Comparison of ENCODE assay signal across 11 cellular contexts in the genomic region with DNA sequence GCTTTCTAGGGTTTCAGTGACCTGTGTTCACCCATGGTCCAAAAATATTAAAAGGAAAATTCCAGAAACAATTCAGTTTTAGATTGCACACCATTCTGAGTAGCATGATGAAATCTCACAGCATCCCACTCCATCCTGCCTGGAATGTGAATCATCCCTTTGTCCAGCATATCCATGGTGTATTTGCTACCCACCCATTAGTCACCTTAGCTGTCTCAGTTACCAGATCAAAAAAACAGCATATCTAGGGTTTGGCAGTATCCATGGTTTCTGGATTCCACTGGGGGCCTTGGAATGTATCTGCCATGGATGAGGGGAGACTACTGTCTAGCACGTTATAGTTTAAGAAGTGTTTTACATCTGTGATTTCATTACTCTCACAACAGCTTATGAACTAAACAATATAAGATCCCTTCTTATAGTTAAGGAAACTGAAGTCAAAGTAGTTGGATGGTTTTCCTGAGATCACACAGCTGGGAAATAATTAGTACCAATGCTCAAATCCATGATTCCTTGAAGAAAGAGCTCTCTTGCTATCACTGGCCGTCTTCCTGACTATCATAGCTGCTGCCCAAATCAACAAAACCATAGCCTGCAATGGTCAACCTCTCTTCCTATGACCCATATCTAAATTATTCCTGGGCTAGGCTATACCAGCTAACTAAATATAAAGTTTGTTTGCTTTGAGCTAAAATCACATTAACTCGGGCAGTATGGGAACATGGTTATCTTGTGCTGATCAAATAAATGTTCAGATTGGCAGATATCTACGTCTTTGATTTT.
A peak's percentile ranks its signal among the peaks of the same experiment; 100 is the strongest.
DNase-seq lines count a peak whose midpoint lies in the region; ATAC-seq and TF ChIP-seq lines count a peak whose summit lies in the region.
"Had no signal": no experiment of that assay in that cellular context is flagged by ENCODE, and none has a peak within 500 bp of the region (broad histone marks: within the 10 kb centered on the region; RNA-seq: fewer than 3 reads in every experiment).

No MANE protein-coding gene starts in this region.

- 0 out of 2 replicates have a peak, but pooled peaks cover 13% of the 10 kb centered on the region for H3K36me3 ChIP-seq in PC-9 (ENCODE audit: low read depth)

- POLR2A ChIA-PET in PC-9 (lab: Charles Lee; ENCODE audit: unreplicated experiment): no interaction called here

- TF ChIP-seq CTCF in AG09319 (IDR thresholded peaks at IDR 0.05; ENCODE audit: low read depth, low read length) (no peak), PC-9 (conservative IDR thresholded peaks at IDR 0.05) (no peak), dorsolateral prefrontal cortex (IDR thresholded peaks at IDR 0.05 in 54 of 56, conservative IDR thresholded peaks at IDR 0.05 in 2 of 56; ENCODE audit: low read depth in 1 of 56, partially characterized antibody in 56 of 56) (no peak), omental fat pad (IDR thresholded peaks at IDR 0.05) (no peak), mesothelial cell of epicardium (IDR thresholded peaks at IDR 0.05; ENCODE audit: unreplicated experiment) (no peak)

- ATAC-seq in omental fat pad (ENCODE audit: low FRiP score) (peak; percentile 60), GM21737 (IDR thresholded peaks at IDR 0.05; ENCODE audit: unreplicated experiment) (no peak)

- no peaks in the 10 kb centered on the region for H3K9me3 Mint-ChIP-seq in mesothelial cell of epicardium

- H2AFZ ChIP-seq in PC-9: no peak overlapping the region

- no peaks in the 10 kb centered on the region for H3F3A ChIP-seq in PC-9 (ENCODE audit: insufficient read depth, low read depth)

- H3K9me3 ChIP-seq in PC-9 (ENCODE audit: insufficient read depth, low read depth): no peaks in the 10 kb centered on the region

- H3K9me2 ChIP-seq in PC-9 (ENCODE audit: insufficient read depth): no peaks in the 10 kb centered on the region

- no peak overlapping the region for H3K4me3 Mint-ChIP-seq in mesothelial cell of epicardium

- intact Hi-C loops in PC-9 (cut with micrococcal nuclease; ENCODE audit: unreplicated experiment) (no loop called here), dorsolateral prefrontal cortex (cut with DNase I) (loop anchor here in 1 of 2 donors (10.0 kb wide), 1 partner anchor 118 kb away; the partner anchor contains the start of gene MICAL2)

- no peak overlapping the region for H3K27ac Mint-ChIP-seq in mesothelial cell of epicardium

- CTCF ChIA-PET in PC-9 (lab: Charles Lee): interaction anchor here (0.7 kb wide), 1 partner anchor 45 kb away, joined by 4 read pairs; no protein-coding TSS in a partner anchor

- H3K36me3 Mint-ChIP-seq in mesothelial cell of epicardium: no peaks in the 10 kb centered on the region

- H3K27me3 ChIP-seq in PC-9 (ENCODE audit: insufficient read depth, low read depth): no peaks in the 10 kb centered on the region
- H3K27me3 ChIP-seq in dorsolateral prefrontal cortex: no peaks in the 10 kb centered on the region

- peak overlapping the region; percentile 41; the same call in 1 of the 2 replicates for H3K27ac ChIP-seq in PC-9
- peak overlapping the region in 47 of 59 donors; percentile 0 to 90 (median 65) for H3K27ac ChIP-seq in dorsolateral prefrontal cortex

- H3K4me1 Mint-ChIP-seq in mesothelial cell of epicardium: peaks cover 20% of the 10 kb centered on the region

- no TSS peak for BruUV-seq in PC-9 (replicated peaks; lab: Mats Ljungman, UMichigan)

- no peaks in the 10 kb centered on the region for H3K79me2 ChIP-seq in PC-9 (ENCODE audit: low read depth)

- H4K20me1 ChIP-seq in PC-9 (ENCODE audit: insufficient read depth): no peaks in the 10 kb centered on the region

- peak; percentile 56 for DNase-seq in AG09319 (ENCODE audit: extremely low read depth, low read depth)
- no peak for DNase-seq in PC-9
- DNase-seq in dorsolateral prefrontal cortex: no peak
- no peak for DNase-seq in omental fat pad (ENCODE audit: low spot score)
- no peak for DNase-seq in stimulated activated CD4-positive, alpha-beta T cell treated with anti-CD3 and anti-CD28 coated beads, Interleukin-4, amount 100 ng/mL, for 1 hour
- no peak for DNase-seq in NCI-H2081 (lab: John Stamatoyannopoulos, UW)
- no peak for DNase-seq in mesothelial cell of epicardium (ENCODE audit: low spot score in 2 of 2, unreplicated experiment in 2 of 2)
- DNase-seq: activated CD8-positive, alpha-beta memory T cell treated with anti-CD3 and anti-CD28 coated beads for 24 hours; OCI-M1; stimulated activated CD4-positive, alpha-beta T cell treated with anti-CD3 and anti-CD28 coated beads, Interleukin-2, amount 100 ng/mL, for 48 hours had no signal

- no peaks in the 10 kb centered on the region for H3K27me3 Mint-ChIP-seq in mesothelial cell of epicardium (ENCODE audit: low read depth)

- H3K4me1 ChIP-seq in PC-9 (replicated peaks; ENCODE audit: insufficient read depth): peaks cover 32% of the 10 kb centered on the region

- H3K4me2 ChIP-seq in PC-9: no peak overlapping the region

- H3K4me3 ChIP-seq in PC-9 (no peak overlapping the region), dorsolateral prefrontal cortex (no peak overlapping the region)
